11 cellular contexts compared by ENCODE assay signal in the genomic region with DNA sequence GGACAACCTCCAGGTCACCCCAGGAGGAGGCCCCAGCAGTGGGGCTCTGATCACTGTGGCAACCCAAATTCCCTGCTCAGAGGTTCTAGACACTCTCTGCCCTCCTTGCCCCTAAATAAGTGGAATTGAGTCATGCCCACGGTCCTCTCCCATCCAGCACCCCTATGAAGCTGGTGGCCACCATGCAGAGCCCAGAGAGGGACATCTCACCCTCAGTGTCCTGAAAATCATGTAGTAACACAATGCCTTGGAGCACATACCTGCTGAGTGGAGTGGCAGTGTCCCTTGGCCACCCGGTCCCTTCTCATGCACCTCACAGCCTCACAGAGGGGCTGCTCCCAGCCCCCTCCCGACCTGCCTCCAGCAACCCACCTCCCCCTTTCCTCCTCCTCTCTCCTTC.
DNase-seq lines count a peak whose midpoint lies in the region; ATAC-seq and TF ChIP-seq lines count a peak whose summit lies in the region.
"Had no signal": no experiment of that assay in that cellular context is flagged by ENCODE, and none has a peak within 500 bp of the region (broad histone marks: within the 10 kb centered on the region; RNA-seq: fewer than 3 reads in every experiment).

No MANE protein-coding gene starts in this region.

- DNase-seq in heart left ventricle (peak in 1 of 5 donors; percentile 15), left cardiac atrium (no peak), chondrocyte (ENCODE audit: low spot score) (no peak), natural killer cell (peak; percentile 3), uterus (no peak), DMS 273 treated with DMSO at 0.1 percent for 48 hours (lab: John Stamatoyannopoulos, UW) (no peak), NCI-H146 (lab: John Stamatoyannopoulos, UW) (no peak)
- DNase-seq: NCI-H1092 had no signal

- intact Hi-C loops in heart left ventricle (cut with DNase I): loop anchor here in 7 of 10 donors (2.0 to 10.0 kb wide), 8 partner anchors 56 to 256 kb away; partner anchors contain the start of gene MEF2A (in 5 of the 7)
- intact Hi-C loops in left cardiac atrium (cut with DNase I): loop anchor here in 1 of 2 donors (5.0 kb wide), 1 partner anchor 56 kb away; no protein-coding TSS in a partner anchor
- intact Hi-C loops in natural killer cell (cut with micrococcal nuclease): no loop called here
- intact Hi-C loops in uterus (cut with DNase I; ENCODE audit: low total_unique reads): no loop called here

- no peak for TF ChIP-seq CTCF in heart left ventricle (IDR thresholded peaks at IDR 0.05)
- no peak for TF ChIP-seq CTCF in chondrocyte (IDR thresholded peaks at IDR 0.05)
- TF ChIP-seq CTCF in natural killer cell (IDR thresholded peaks at IDR 0.05): no peak
- TF ChIP-seq CTCF in uterus (IDR thresholded peaks at IDR 0.05): no peak

- no peaks in the 10 kb centered on the region for H3K9me3 ChIP-seq in heart left ventricle
- H3K9me3 ChIP-seq in uterus: no peaks in the 10 kb centered on the region

- WGBS in heart left ventricle, 4 donors: 80 to 92% (median 86%) methylated on average over 3 of the region's 3 CpGs

- peak overlapping the region; percentile 80 for H3K27ac Mint-ChIP-seq in chondrocyte (ENCODE audit: unreplicated experiment)
- no peak overlapping the region for H3K27ac Mint-ChIP-seq in natural killer cell

- H3K4me1 ChIP-seq in heart left ventricle (peaks cover 14 to 88% (median 71%) of the 10 kb centered on the region in 12 donors), uterus (peaks cover 4 to 21% of the 10 kb centered on the region in 2 donors)

- H3K9me3 Mint-ChIP-seq in chondrocyte (ENCODE audit: low read depth): no peaks in the 10 kb centered on the region
- H3K9me3 Mint-ChIP-seq in natural killer cell: no peaks in the 10 kb centered on the region
- H3K9me3 Mint-ChIP-seq: neural crest cell had no signal

- no peaks in the 10 kb centered on the region for H3K36me3 ChIP-seq in heart left ventricle
- no peaks in the 10 kb centered on the region for H3K36me3 ChIP-seq in uterus

- no peak overlapping the region for H3K4me3 ChIP-seq in heart left ventricle
- H3K4me3 ChIP-seq in uterus: no peak overlapping the region

- no peaks in the 10 kb centered on the region for H3K27me3 ChIP-seq in heart left ventricle
- H3K27me3 ChIP-seq in uterus: no peaks in the 10 kb centered on the region

- H3K36me3 Mint-ChIP-seq in chondrocyte (ENCODE audit: low read depth): no peaks in the 10 kb centered on the region
- H3K36me3 Mint-ChIP-seq in natural killer cell: no peaks in the 10 kb centered on the region
- H3K36me3 Mint-ChIP-seq: brain had no signal

- H3K4me1 Mint-ChIP-seq in chondrocyte (ENCODE audit: low read depth) (peaks cover 87% of the 10 kb centered on the region), natural killer cell (peaks cover 13 to 30% of the 10 kb centered on the region in 2 donors)

- H3K27ac ChIP-seq in heart left ventricle (peak overlapping the region; percentile 57 to 99 (median 94)), uterus (peak overlapping the region; percentile 58 to 90)

- TF ChIP-seq POLR2A in heart left ventricle (IDR thresholded peaks at IDR 0.05): no peak
- no peak for TF ChIP-seq POLR2A in uterus (IDR thresholded peaks at IDR 0.05)

- ATAC-seq in heart left ventricle: no peak
- no peak for ATAC-seq in left cardiac atrium
- no peak for ATAC-seq in natural killer cell
- no peak for ATAC-seq in GM21381 (IDR thresholded peaks at IDR 0.05; ENCODE audit: unreplicated experiment)

- no peak overlapping the region for H3K4me3 Mint-ChIP-seq in chondrocyte (ENCODE audit: unreplicated experiment)
- peak overlapping the region; percentile 6 for H3K4me3 Mint-ChIP-seq in natural killer cell
- H3K4me3 Mint-ChIP-seq: brain, neural crest cell had no signal

- H3K27me3 Mint-ChIP-seq in chondrocyte (ENCODE audit: low read depth): no peaks in the 10 kb centered on the region
- H3K27me3 Mint-ChIP-seq in natural killer cell (ENCODE audit: low read depth in 2 of 2): peaks cover 21 to 24% of the 10 kb centered on the region in 2 donors

Comparison
In these comparisons a context has a peak if more than half of its experiments do, and no peak if none do; other contexts are left out.
1. intact Hi-C loops: an anchor here in heart left ventricle (2.0 to 10.0 kb wide); none called in natural killer cell and uterus.